In the genomic region with DNA sequence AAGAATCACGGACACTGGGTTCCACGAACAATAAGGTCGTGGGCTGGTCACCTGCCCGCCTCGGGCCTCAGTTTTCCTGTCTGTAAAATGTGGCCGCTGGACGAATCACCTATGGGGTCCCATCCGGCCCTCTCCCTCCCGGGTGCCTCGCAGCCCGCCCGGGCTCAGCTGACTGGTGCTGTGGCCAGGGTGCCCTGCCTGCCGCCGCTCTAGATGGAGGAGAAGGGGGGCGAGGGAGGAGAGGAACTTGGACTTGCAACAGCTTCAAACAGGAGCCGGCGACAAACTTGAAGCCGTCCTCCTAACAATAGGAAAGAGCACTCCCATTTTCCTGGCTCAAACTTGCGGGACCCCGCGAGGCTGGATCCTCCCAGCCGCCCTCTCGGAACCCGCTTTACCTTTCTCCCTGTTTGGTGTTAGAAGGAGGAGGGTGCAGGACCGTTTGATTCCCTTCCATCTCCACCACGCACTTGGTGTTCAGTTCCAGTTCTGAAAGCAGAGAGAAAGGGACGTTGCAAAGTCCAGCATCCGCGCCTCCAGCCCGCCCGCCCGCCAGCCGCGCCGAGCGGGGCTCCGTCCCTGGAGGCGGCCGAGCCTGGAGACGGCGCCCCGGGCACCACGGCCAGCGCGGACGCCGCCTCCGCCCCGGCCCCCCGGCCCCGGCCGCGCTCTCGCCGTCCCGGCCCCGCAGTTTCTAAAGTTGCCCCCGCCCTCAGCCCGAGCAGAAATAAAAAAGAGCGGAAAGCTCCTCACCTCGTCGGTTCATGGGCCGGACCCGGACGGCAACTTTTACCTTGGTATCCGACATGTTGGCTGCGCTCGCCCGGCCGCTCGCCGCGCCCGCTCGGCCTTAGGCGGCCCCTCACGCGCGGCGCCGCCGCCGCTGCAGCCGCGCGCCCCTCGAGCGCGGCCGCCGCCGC, we compare ENCODE assay signal across 8 cellular contexts. TPM values are rescaled to one million over a fixed set of nuclear protein-coding genes. Genes with fewer than 3 reads are reported as not detected.
DNase-seq lines count a peak whose midpoint lies in the region; ATAC-seq, FAIRE-seq and TF ChIP-seq lines count a peak whose summit lies in the region.

No MANE protein-coding gene starts in this region.

- peak overlapping the region; percentile 54 to 73 (median 72) for H3K4me3 Mint-ChIP-seq in T-cell

- peaks cover 56% of the 10 kb centered on the region for H3K27me3 ChIP-seq in DOHH2 (ENCODE audit: control insufficient read depth, low read length)
- no peaks in the 10 kb centered on the region for H3K27me3 ChIP-seq in endothelial cell of umbilical vein (ENCODE audit: control insufficient read depth in 2 of 2, insufficient read depth in 2 of 2, low read length in 2 of 2)
- no peaks in the 10 kb centered on the region for H3K27me3 ChIP-seq in mesenchymal stem cell (ENCODE audit: control insufficient read depth in 1 of 2, insufficient read depth in 1 of 2, low read length in 2 of 2)
- peaks cover 28% of the 10 kb centered on the region for H3K27me3 ChIP-seq in thymus (ENCODE audit: control insufficient read depth, insufficient read depth)

- intact Hi-C loops in endothelial cell of umbilical vein (cut with micrococcal nuclease) = loop anchor here (1.0 to 5.0 kb wide), 7 partner anchors 14 to 280 kb away; partner anchors contain the start of genes DEK and NUP153

- FAIRE-seq in endothelial cell of umbilical vein (lab: Jason Lieb, UNC) = no peak

- POLR2A ChIA-PET in T-cell (lab: Charles Lee) = no interaction called here
- POLR2A ChIA-PET in endothelial cell of umbilical vein (lab: Charles Lee) = interaction anchor here (0.9 kb wide), 1 partner anchor 58 kb away, joined by 5 read pairs; no protein-coding TSS in a partner anchor

- H3K36me3 Mint-ChIP-seq in T-cell = no peaks in the 10 kb centered on the region

- H3K4me2 ChIP-seq in DOHH2 (ENCODE audit: low read length) (peak overlapping the region; percentile 44; the same call in 1 of the 2 replicates), endothelial cell of umbilical vein (ENCODE audit: insufficient read depth, low read length) (peak overlapping the region; percentile 98), mesenchymal stem cell (ENCODE audit: low read length, poor library complexity, severe bottlenecking) (peak overlapping the region; percentile 69)

- peak; percentile 4 for ATAC-seq in GM19467 (IDR thresholded peaks at IDR 0.05; ENCODE audit: unreplicated experiment)
- ATAC-seq in HG03565 (IDR thresholded peaks at IDR 0.05; ENCODE audit: unreplicated experiment) = peak; percentile 11
- ATAC-seq in T-cell (replicated peaks in 1 of 4) = peak in 2 of 4 experiments; percentile 26 to 32

- H3K9me3 Mint-ChIP-seq in T-cell = no peaks in the 10 kb centered on the region

- peaks cover 10% of the 10 kb centered on the region for H3K79me1 ChIP-seq in mesenchymal stem cell (replicated peaks; ENCODE audit: low read length, poor library complexity, severe bottlenecking)

- DNase-seq in T-cell (peak in 1 of 34 experiments; percentile 32), endothelial cell of umbilical vein (ENCODE audit: low read depth, low spot score) (peak; percentile 71), mesenchymal stem cell (peak; percentile 66)
- DNase-seq in stimulated activated CD4-positive, alpha-beta T cell treated with anti-CD3 and anti-CD28 coated beads, Interleukin-12 subunit alpha, Interleukin-12 subunit beta, amount 100 ng/mL, for 4 hours = no peak

- peak overlapping the region; percentile 69 for H4K8ac ChIP-seq in mesenchymal stem cell (ENCODE audit: low read length)

- H4K20me1 ChIP-seq in DOHH2 (ENCODE audit: control insufficient read depth, insufficient read depth, low read depth, low read length) = no peaks in the 10 kb centered on the region
- H4K20me1 ChIP-seq in endothelial cell of umbilical vein (replicated peaks; ENCODE audit: control insufficient read depth, extremely low read depth, insufficient read depth, low read length) = peaks cover 4% of the 10 kb centered on the region

- CTCF ChIA-PET in T-cell (lab: Charles Lee) (no interaction called here), endothelial cell of umbilical vein (lab: Charles Lee) (interaction anchor here (0.8 to 2.4 kb wide), 15 partner anchors 15 to 183 kb away, joined by 3 to 8 read pairs (median 4); partner anchors contain the start of gene NHLRC1)

- H2BK120ac ChIP-seq in mesenchymal stem cell (ENCODE audit: low read depth, low read length) = peak overlapping the region; percentile 93

- dilution Hi-C loops in endothelial cell of umbilical vein (cut with MboI; ENCODE audit: extremely low pct_ligation_motif_present, low sequenced_read_pairs) = no loop called here

- no TSS peak for BruUV-seq in endothelial cell of umbilical vein (replicated peaks; lab: Mats Ljungman, UMichigan)

- peaks cover 7 to 23% (median 16%) of the 10 kb centered on the region in 3 donors for H3K4me1 Mint-ChIP-seq in T-cell

- H2AK5ac ChIP-seq in mesenchymal stem cell (ENCODE audit: low read length, severe bottlenecking) = no peak overlapping the region

- peak overlapping the region; percentile 71 to 92 for H3K4ac ChIP-seq in mesenchymal stem cell (ENCODE audit: low read depth in 1 of 2, low read length in 2 of 2)

- no peak for TF ChIP-seq POLR2A in endothelial cell of umbilical vein (IDR thresholded peaks at IDR 0.05; ENCODE audit: low read depth, low read length)

- no peaks in the 10 kb centered on the region for H3K36me3 ChIP-seq in DOHH2 (ENCODE audit: control insufficient read depth, low read length)
- peaks cover 0 to 3% of the 10 kb centered on the region in 2 experiments for H3K36me3 ChIP-seq in endothelial cell of umbilical vein (ENCODE audit: control insufficient read depth in 2 of 2, extremely low read depth in 1 of 2, insufficient read depth in 2 of 2, low read length in 2 of 2)
- peaks cover 0 to 13% of the 10 kb centered on the region in 2 experiments for H3K36me3 ChIP-seq in mesenchymal stem cell (ENCODE audit: control insufficient read depth in 1 of 2, insufficient read depth in 2 of 2, low read depth in 1 of 2, low read length in 2 of 2)
- no peaks in the 10 kb centered on the region for H3K36me3 ChIP-seq in thymus (ENCODE audit: control insufficient read depth, insufficient read depth)

- peaks cover 56 to 61% of the 10 kb centered on the region in 2 donors for H3K27me3 Mint-ChIP-seq in T-cell

- peak overlapping the region; percentile 67 to 92 for H3K18ac ChIP-seq in mesenchymal stem cell (ENCODE audit: low read depth in 1 of 2, low read length in 2 of 2)

- H3K9ac ChIP-seq in endothelial cell of umbilical vein (replicated peaks; ENCODE audit: extremely low read depth, insufficient read depth, low read length) (peak overlapping the region; percentile 91), mesenchymal stem cell (ENCODE audit: low read length) (peak overlapping the region; percentile 97)

- H2BK12ac ChIP-seq in mesenchymal stem cell (ENCODE audit: low read length in 2 of 2) = peak overlapping the region in 1 of 2 experiments; percentile 57

- H3K4me1 ChIP-seq in DOHH2 (ENCODE audit: control insufficient read depth, low read length) (peaks cover 6% of the 10 kb centered on the region; the same call in 1 of the 2 replicates), endothelial cell of umbilical vein (ENCODE audit: control insufficient read depth, extremely low read depth, insufficient read depth, low read length) (peaks cover 20% of the 10 kb centered on the region), mesenchymal stem cell (ENCODE audit: control insufficient read depth, insufficient read depth, low read depth, low read length) (peaks cover 5% of the 10 kb centered on the region), thymus (ENCODE audit: control insufficient read depth, insufficient read depth, low read length) (no peaks in the 10 kb centered on the region)

- WGBS in mesenchymal stem cell = 2% methylated on average over 53 of the region's 92 CpGs
- WGBS in thymus = 2% methylated on average over 92 of the region's 92 CpGs

- no peaks in the 10 kb centered on the region for H3K9me1 ChIP-seq in endothelial cell of umbilical vein (replicated peaks; ENCODE audit: control insufficient read depth, extremely low read depth, insufficient read depth, low read length)

- peak overlapping the region; percentile 2 for H2BK15ac ChIP-seq in mesenchymal stem cell (ENCODE audit: low read depth, poor library complexity, severe bottlenecking)

- peak overlapping the region; percentile 21; the same call in 1 of the 2 replicates for H3K4me3 ChIP-seq in DOHH2 (ENCODE audit: low read length)
- peak overlapping the region; percentile 49 to 93 (median 84) for H3K4me3 ChIP-seq in endothelial cell of umbilical vein (replicated peaks in 1 of 3; ENCODE audit: insufficient read depth in 1 of 3, low read depth in 1 of 3, low read length in 3 of 3)
- peak overlapping the region; percentile 77 to 89 for H3K4me3 ChIP-seq in mesenchymal stem cell (ENCODE audit: insufficient read depth in 1 of 2, low read depth in 1 of 2, low read length in 2 of 2)
- H3K4me3 ChIP-seq in thymus (ENCODE audit: low read length) = peak overlapping the region; percentile 65

- H3K23ac ChIP-seq in mesenchymal stem cell (ENCODE audit: low read length in 2 of 2) = peak overlapping the region in 1 of 2 experiments; percentile 23

- peak overlapping the region; percentile 79 to 92 for H3K14ac ChIP-seq in mesenchymal stem cell (ENCODE audit: low read length in 2 of 2)

- no peak overlapping the region for H3K27ac ChIP-seq in DOHH2 (ENCODE audit: low read depth, low read length)
- peak overlapping the region; percentile 68 for H3K27ac ChIP-seq in endothelial cell of umbilical vein (ENCODE audit: insufficient read depth, low read depth, low read length)
- H3K27ac ChIP-seq in mesenchymal stem cell (ENCODE audit: low read length, poor library complexity, severe bottlenecking) = peak overlapping the region; percentile 79
- peak overlapping the region; percentile 68 for H3K27ac ChIP-seq in thymus (ENCODE audit: low read depth)

- H3K79me2 ChIP-seq in DOHH2 (ENCODE audit: control insufficient read depth, low read length) (no peaks in the 10 kb centered on the region), endothelial cell of umbilical vein (ENCODE audit: control insufficient read depth, insufficient read depth, low read length) (peaks cover 44% of the 10 kb centered on the region)

- peak overlapping the region; percentile 81 for H4K91ac ChIP-seq in mesenchymal stem cell (ENCODE audit: low read length)

- H2BK5ac ChIP-seq in mesenchymal stem cell (ENCODE audit: low read depth, low read length, poor library complexity, severe bottlenecking) = peak overlapping the region; percentile 61

- TF ChIP-seq CTCF in DOHH2 (IDR thresholded peaks at IDR 0.05; ENCODE audit: low read depth, low read length, poor library complexity, severe bottlenecking) (no peak), endothelial cell of umbilical vein (IDR thresholded peaks at IDR 0.05; ENCODE audit: extremely low read depth in 1 of 2, insufficient read depth in 1 of 2, low read depth in 1 of 2, low read length in 2 of 2) (no peak)

- peak overlapping the region; percentile 60 for H2AFZ ChIP-seq in endothelial cell of umbilical vein (ENCODE audit: low read depth, low read length)
- no peak overlapping the region for H2AFZ ChIP-seq in mesenchymal stem cell (ENCODE audit: low read depth, low read length)

- no peaks in the 10 kb centered on the region for H3K9me2 ChIP-seq in DOHH2 (replicated peaks; ENCODE audit: control insufficient read depth, low read length)

- no peaks in the 10 kb centered on the region for H3F3A ChIP-seq in DOHH2 (ENCODE audit: control insufficient read depth, insufficient read depth)

- no peak overlapping the region for H3K27ac Mint-ChIP-seq in T-cell

- no peaks in the 10 kb centered on the region for H3K9me3 ChIP-seq in DOHH2 (ENCODE audit: control insufficient read depth, insufficient read depth, low read length)
- no peaks in the 10 kb centered on the region for H3K9me3 ChIP-seq in endothelial cell of umbilical vein (replicated peaks; ENCODE audit: control insufficient read depth, insufficient read depth, low read length)
- no peaks in the 10 kb centered on the region for H3K9me3 ChIP-seq in mesenchymal stem cell (ENCODE audit: control insufficient read depth, low read length)
- H3K9me3 ChIP-seq in thymus (ENCODE audit: control insufficient read depth) = no peaks in the 10 kb centered on the region

RNA-seq across cellular contexts. Expression of gene KIF13A, which starts 0.5 kb away (rescaled TPM):
- total RNA-seq in T-cell = 1 to 10 TPM in 2 of 5 donors, under 1 TPM in 3; 0.55 to 2.0 (median 0.92) TPM
- 55.5 and 65.8 TPM in 2 replicates for total RNA-seq in endothelial cell of umbilical vein
- polyA plus RNA-seq in endothelial cell of umbilical vein = 24.8 and 24.9 TPM in 2 replicates
- polyA plus RNA-seq in endothelial cell of umbilical vein (2011; cell fraction: cytosol; rRNA removed) = 30.6 and 31.9 TPM in 2 replicates
- 52.8 and 55.7 TPM in 2 replicates for polyA plus RNA-seq in endothelial cell of umbilical vein (2011; cell fraction: nucleus; rRNA removed)
- polyA plus RNA-seq in endothelial cell of umbilical vein (2012) = 34.0 and 43.0 TPM in 2 replicates
- 62.0 and 74.4 TPM in 2 replicates for polyA minus RNA-seq in endothelial cell of umbilical vein
- 36.4 TPM for polyA minus RNA-seq in endothelial cell of umbilical vein (2011; cell fraction: cytosol; rRNA and poly(A)+ RNA removed)
- polyA minus RNA-seq in endothelial cell of umbilical vein (2011; cell fraction: nucleus; rRNA and poly(A)+ RNA removed) = 80.4 and 153 TPM in 2 replicates
- 34.7 TPM for polyA plus RNA-seq in mesenchymal stem cell (2013, experiment 1 of 2)
- 33.3 TPM for polyA plus RNA-seq in mesenchymal stem cell (2013, experiment 2 of 2)
- 13.7 TPM for polyA plus RNA-seq in thymus

Comparison
In these comparisons a context has a peak if more than half of its experiments do, and no peak if none do; other contexts are left out.
1. H3K4me2 ChIP-seq: peak in every context shown above with its lines; median percentile 98 in endothelial cell of umbilical vein; 69 in mesenchymal stem cell; 44 in DOHH2.
2. H3K4me3 ChIP-seq: peak in every context shown above with its lines; median percentile 84 in endothelial cell of umbilical vein; 83 in mesenchymal stem cell; 65 in thymus; 21 in DOHH2.
3. RNA of gene KIF13A, which starts 0.5 kb away (total RNA-seq): 55.5 to 65.8 TPM in endothelial cell of umbilical vein; 0.55 to 2.0 TPM in T-cell; every median in the first group is over 10 times any median in the second.